In the genomic region with DNA sequence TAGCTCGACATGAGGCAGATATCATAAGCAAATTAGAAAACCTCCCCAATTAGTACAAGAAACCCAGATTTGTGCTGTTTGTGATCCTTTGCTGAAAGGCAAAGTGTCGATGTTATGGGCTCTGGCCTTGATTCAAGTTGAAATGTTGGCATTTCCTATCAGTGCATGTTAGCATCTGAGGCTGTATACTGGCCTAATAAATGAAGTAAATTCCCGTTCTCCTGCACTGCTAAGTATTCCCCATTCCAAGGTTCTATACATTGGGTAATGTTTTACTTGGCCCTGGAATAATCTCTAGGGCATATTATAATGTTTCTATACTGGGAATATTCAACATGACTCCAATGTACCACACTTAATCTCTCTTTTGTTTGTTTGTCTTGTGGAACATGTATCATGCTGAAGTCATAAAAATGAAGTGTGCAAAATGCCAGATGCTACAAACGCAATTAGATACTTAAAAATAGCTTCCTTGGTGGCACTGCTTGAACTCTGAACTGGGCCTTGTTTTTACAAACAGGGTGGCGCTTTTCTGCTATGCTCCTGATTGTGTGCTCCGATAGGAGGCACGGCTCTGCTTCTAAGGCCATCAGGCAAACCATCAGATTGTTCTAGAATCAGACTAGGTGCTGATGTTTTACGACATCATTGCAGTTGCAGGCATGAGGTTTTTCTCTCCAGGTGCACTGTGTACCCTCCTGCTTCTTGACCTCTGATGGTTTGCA, we compare ENCODE assay signal across 1 cellular context.
TF ChIP-seq lines count a peak whose summit lies in the region.

No MANE protein-coding gene starts in this region.

TF ChIP-seq in HEK293, 187 proteins besides CTCF, POLR2A, EP300 and RAD21 (continued from another document and continues in another):
- TF ChIP-seq, protein P1, sequence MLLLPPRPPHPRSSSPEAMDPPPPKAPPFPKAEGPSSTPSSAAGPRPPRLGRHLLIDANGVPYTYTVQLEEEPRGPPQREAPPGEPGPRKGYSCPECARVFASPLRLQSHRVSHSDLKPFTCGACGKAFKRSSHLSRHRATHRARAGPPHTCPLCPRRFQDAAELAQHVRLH (tag by site-specific recombination; IDR thresholded peaks at IDR 0.05): peak; percentile 78; the same call in 1 of the 2 replicates
- TF ChIP-seq ZNF776 (tag by site-specific recombination; IDR thresholded peaks at IDR 0.05; ENCODE audit: borderline replicate concordance) (no peak), SP7 (tag by site-specific recombination; IDR thresholded peaks at IDR 0.05) (peak; percentile 69), ZNF560 (tag by site-specific recombination; IDR thresholded peaks at IDR 0.05; ENCODE audit: borderline replicate concordance) (no peak), ZNF658 (tag by site-specific recombination; IDR thresholded peaks at IDR 0.05) (no peak), ZNF19 (tag by site-specific recombination; IDR thresholded peaks at IDR 0.05; ENCODE audit: low read depth) (no peak), ZNF335 (tag by site-specific recombination; conservative IDR thresholded peaks at IDR 0.05) (no peak), ZFP3 (tag by site-specific recombination; IDR thresholded peaks at IDR 0.05; ENCODE audit: low read depth) (no peak), RBAK (tag by site-specific recombination; IDR thresholded peaks at IDR 0.05) (no peak), ZNF140 (tag by site-specific recombination; IDR thresholded peaks at IDR 0.05) (no peak), OSR2 (tag by site-specific recombination; IDR thresholded peaks at IDR 0.05) (peak; percentile 100), SCRT1 (tag by site-specific recombination; IDR thresholded peaks at IDR 0.05; ENCODE audit: borderline replicate concordance) (peak; percentile 88), ZNF366 (tag by site-specific recombination; conservative IDR thresholded peaks at IDR 0.05) (peak; percentile 95), ZNF549 (tag by site-specific recombination; IDR thresholded peaks at IDR 0.05) (0 out of 2 replicates have a peak, but pooled peaks have one; percentile 4), ZNF2 (tag by site-specific recombination; IDR thresholded peaks at IDR 0.05) (peak; percentile 94; the same call in 1 of the 2 replicates), ZNF239 (tag by site-specific recombination; IDR thresholded peaks at IDR 0.05) (no peak), ZNF585B (tag by site-specific recombination; IDR thresholded peaks at IDR 0.05) (no peak), ZNF837 (tag by site-specific recombination; IDR thresholded peaks at IDR 0.05) (no peak), ZNF174 (tag by site-specific recombination; IDR thresholded peaks at IDR 0.05) (no peak), ZNF558 (tag by site-specific recombination; IDR thresholded peaks at IDR 0.05) (peak; percentile 82), MYNN (tag by site-specific recombination; IDR thresholded peaks at IDR 0.05; ENCODE audit: borderline replicate concordance) (no peak), ZSCAN16 (tag by site-specific recombination; IDR thresholded peaks at IDR 0.05) (no peak), ZNF768 (tag by site-specific recombination; IDR thresholded peaks at IDR 0.05) (no peak), ZNF707 (tag by site-specific recombination; IDR thresholded peaks at IDR 0.05) (no peak), GFI1B (tag by site-specific recombination; IDR thresholded peaks at IDR 0.05) (peak; percentile 62; the same call in 1 of the 2 replicates), ZNF433 (tag by site-specific recombination; IDR thresholded peaks at IDR 0.05; ENCODE audit: low read depth) (no peak), PRDM1 (tag by site-specific recombination; IDR thresholded peaks at IDR 0.05) (no peak), ZNF23 (tag by site-specific recombination; IDR thresholded peaks at IDR 0.05; ENCODE audit: borderline replicate concordance) (no peak), ZNF426 (tag by site-specific recombination; IDR thresholded peaks at IDR 0.05) (no peak), EGR2 (tag by site-specific recombination; IDR thresholded peaks at IDR 0.05; ENCODE audit: low read depth) (no peak), GLI4 (tag by site-specific recombination; IDR thresholded peaks at IDR 0.05) (no peak), ZNF596 (tag by site-specific recombination; IDR thresholded peaks at IDR 0.05) (peak; percentile 75; the same call in 1 of the 2 replicates), ZNF350 (tag by site-specific recombination; IDR thresholded peaks at IDR 0.05) (no peak), GLI2 (tag by site-specific recombination; IDR thresholded peaks at IDR 0.05; ENCODE audit: borderline replicate concordance, low read depth) (peak; percentile 97), ZNF621 (tag by site-specific recombination; IDR thresholded peaks at IDR 0.05) (no peak), ZNF660 (tag by site-specific recombination; IDR thresholded peaks at IDR 0.05) (no peak), ZNF394 (tag by site-specific recombination; IDR thresholded peaks at IDR 0.05; ENCODE audit: borderline replicate concordance) (no peak), ZNF629 (tag by site-specific recombination; IDR thresholded peaks at IDR 0.05) (peak; percentile 92), ZNF654 (tag by site-specific recombination; IDR thresholded peaks at IDR 0.05; ENCODE audit: low read depth) (peak; percentile 32), SP2 (tag by site-specific recombination; IDR thresholded peaks at IDR 0.05) (no peak), ZBTB1 (tag by site-specific recombination; IDR thresholded peaks at IDR 0.05) (peak; percentile 97), ZNF670 (tag by site-specific recombination; IDR thresholded peaks at IDR 0.05; ENCODE audit: low read depth) (no peak), SETDB1 (IDR thresholded peaks at IDR 0.05; ENCODE audit: insufficient read length, low read length) (no peak), REPIN1 (tag by site-specific recombination; IDR thresholded peaks at IDR 0.05; ENCODE audit: low read depth) (0 out of 2 replicates have a peak, but pooled peaks have one; percentile 78), TRIM28 (IDR thresholded peaks at IDR 0.05; ENCODE audit: borderline replicate concordance, low read length) (peak; percentile 47; the same call in 1 of the 2 replicates), WT1 (tag by site-specific recombination; IDR thresholded peaks at IDR 0.05) (peak; percentile 95), ZNF530 (tag by site-specific recombination; IDR thresholded peaks at IDR 0.05; ENCODE audit: low read depth) (no peak), ZNF169 (tag by site-specific recombination; IDR thresholded peaks at IDR 0.05) (no peak), KLF16 (tag by site-specific recombination; IDR thresholded peaks at IDR 0.05) (peak; percentile 36; the same call in 1 of the 2 replicates), ZBTB48 (tag by site-specific recombination; IDR thresholded peaks at IDR 0.05) (no peak)
- TF ChIP-seq, protein P2, sequence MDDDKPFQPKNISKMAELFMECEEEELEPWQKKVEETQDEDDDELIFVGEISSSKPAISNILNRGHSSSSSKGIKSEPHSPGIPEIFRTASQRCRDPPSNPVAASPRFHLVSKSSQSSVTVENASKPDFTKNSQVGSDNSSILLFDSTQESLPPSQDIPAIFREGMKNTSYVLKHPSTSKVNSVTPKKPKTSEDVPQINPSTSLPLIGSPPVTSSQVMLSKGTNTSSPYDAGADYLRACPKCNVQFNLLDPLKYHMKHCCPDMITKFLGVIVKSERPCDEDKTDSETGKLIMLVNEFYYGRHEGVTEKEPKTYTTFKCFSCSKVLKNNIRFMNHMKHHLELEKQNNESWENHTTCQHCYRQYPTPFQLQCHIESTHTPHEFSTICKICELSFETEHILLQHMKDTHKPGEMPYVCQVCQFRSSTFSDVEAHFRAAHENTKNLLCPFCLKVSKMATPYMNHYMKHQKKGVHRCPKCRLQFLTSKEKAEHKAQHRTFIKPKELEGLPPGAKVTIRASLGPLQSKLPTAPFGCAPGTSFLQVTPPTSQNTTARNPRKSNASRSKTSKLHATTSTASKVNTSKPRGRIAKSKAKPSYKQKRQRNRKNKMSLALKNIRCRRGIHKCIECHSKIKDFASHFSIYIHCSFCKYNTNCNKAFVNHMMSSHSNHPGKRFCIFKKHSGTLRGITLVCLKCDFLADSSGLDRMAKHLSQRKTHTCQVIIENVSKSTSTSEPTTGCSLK (tag by site-specific recombination; IDR thresholded peaks at IDR 0.05): no peak
- TF ChIP-seq, protein P3, sequence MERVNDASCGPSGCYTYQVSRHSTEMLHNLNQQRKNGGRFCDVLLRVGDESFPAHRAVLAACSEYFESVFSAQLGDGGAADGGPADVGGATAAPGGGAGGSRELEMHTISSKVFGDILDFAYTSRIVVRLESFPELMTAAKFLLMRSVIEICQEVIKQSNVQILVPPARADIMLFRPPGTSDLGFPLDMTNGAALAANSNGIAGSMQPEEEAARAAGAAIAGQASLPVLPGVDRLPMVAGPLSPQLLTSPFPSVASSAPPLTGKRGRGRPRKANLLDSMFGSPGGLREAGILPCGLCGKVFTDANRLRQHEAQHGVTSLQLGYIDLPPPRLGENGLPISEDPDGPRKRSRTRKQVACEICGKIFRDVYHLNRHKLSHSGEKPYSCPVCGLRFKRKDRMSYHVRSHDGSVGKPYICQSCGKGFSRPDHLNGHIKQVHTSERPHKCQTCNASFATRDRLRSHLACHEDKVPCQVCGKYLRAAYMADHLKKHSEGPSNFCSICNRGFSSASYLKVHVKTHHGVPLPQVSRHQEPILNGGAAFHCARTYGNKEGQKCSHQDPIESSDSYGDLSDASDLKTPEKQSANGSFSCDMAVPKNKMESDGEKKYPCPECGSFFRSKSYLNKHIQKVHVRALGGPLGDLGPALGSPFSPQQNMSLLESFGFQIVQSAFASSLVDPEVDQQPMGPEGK (tag by site-specific recombination; IDR thresholded peaks at IDR 0.05): peak; percentile 69
- TF ChIP-seq, protein P4, sequence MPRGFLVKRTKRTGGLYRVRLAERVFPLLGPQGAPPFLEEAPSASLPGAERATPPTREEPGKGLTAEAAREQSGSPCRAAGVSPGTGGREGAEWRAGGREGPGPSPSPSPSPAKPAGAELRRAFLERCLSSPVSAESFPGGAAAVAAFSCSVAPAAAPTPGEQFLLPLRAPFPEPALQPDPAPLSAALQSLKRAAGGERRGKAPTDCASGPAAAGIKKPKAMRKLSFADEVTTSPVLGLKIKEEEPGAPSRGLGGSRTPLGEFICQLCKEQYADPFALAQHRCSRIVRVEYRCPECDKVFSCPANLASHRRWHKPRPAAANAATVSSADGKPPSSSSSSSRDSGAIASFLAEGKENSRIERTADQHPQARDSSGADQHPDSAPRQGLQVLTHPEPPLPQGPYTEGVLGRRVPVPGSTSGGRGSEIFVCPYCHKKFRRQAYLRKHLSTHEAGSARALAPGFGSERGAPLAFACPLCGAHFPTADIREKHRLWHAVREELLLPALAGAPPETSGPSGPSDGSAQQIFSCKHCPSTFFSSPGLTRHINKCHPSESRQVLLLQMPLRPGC (tag by site-specific recombination; IDR thresholded peaks at IDR 0.05): peak; percentile 98
- TF ChIP-seq, protein P5, sequence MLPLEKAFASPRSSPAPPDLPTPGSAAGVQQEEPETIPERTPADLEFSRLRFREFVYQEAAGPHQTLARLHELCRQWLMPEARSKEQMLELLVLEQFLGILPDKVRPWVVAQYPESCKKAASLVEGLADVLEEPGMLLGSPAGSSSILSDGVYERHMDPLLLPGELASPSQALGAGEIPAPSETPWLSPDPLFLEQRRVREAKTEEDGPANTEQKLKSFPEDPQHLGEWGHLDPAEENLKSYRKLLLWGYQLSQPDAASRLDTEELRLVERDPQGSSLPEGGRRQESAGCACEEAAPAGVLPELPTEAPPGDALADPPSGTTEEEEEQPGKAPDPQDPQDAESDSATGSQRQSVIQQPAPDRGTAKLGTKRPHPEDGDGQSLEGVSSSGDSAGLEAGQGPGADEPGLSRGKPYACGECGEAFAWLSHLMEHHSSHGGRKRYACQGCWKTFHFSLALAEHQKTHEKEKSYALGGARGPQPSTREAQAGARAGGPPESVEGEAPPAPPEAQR (tag by site-specific recombination; IDR thresholded peaks at IDR 0.05): no peak
- TF ChIP-seq, protein P6, sequence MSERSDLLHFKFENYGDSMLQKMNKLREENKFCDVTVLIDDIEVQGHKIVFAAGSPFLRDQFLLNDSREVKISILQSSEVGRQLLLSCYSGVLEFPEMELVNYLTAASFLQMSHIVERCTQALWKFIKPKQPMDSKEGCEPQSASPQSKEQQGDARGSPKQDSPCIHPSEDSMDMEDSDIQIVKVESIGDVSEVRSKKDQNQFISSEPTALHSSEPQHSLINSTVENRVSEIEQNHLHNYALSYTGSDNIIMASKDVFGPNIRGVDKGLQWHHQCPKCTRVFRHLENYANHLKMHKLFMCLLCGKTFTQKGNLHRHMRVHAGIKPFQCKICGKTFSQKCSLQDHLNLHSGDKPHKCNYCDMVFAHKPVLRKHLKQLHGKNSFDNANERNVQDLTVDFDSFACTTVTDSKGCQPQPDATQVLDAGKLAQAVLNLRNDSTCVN (tag by site-specific recombination; optimal IDR thresholded peaks at IDR 0.05): no peak
- TF ChIP-seq, protein P7, sequence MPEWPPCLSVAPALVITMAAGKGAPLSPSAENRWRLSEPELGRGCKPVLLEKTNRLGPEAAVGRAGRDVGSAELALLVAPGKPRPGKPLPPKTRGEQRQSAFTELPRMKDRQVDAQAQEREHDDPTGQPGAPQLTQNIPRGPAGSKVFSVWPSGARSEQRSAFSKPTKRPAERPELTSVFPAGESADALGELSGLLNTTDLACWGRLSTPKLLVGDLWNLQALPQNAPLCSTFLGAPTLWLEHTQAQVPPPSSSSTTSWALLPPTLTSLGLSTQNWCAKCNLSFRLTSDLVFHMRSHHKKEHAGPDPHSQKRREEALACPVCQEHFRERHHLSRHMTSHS (tag by site-specific recombination; IDR thresholded peaks at IDR 0.05): peak; percentile 76; the same call in 1 of the 2 replicates
- TF ChIP-seq, protein P8, sequence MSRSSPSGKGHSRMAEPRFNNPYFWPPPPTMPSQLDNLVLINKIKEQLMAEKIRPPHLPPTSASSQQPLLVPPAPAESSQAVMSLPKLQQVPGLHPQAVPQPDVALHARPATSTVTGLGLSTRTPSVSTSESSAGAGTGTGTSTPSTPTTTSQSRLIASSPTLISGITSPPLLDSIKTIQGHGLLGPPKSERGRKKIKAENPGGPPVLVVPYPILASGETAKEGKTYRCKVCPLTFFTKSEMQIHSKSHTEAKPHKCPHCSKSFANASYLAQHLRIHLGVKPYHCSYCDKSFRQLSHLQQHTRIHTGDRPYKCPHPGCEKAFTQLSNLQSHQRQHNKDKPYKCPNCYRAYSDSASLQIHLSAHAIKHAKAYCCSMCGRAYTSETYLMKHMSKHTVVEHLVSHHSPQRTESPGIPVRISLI (tag by site-specific recombination; IDR thresholded peaks at IDR 0.05): no peak
- TF ChIP-seq, protein P9, sequence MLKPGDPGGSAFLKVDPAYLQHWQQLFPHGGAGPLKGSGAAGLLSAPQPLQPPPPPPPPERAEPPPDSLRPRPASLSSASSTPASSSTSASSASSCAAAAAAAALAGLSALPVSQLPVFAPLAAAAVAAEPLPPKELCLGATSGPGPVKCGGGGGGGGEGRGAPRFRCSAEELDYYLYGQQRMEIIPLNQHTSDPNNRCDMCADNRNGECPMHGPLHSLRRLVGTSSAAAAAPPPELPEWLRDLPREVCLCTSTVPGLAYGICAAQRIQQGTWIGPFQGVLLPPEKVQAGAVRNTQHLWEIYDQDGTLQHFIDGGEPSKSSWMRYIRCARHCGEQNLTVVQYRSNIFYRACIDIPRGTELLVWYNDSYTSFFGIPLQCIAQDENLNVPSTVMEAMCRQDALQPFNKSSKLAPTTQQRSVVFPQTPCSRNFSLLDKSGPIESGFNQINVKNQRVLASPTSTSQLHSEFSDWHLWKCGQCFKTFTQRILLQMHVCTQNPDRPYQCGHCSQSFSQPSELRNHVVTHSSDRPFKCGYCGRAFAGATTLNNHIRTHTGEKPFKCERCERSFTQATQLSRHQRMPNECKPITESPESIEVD (tag by site-specific recombination; IDR thresholded peaks at IDR 0.05): peak; percentile 99
